Comparison of ENCODE assay signal across 33 cellular contexts in the genomic region with DNA sequence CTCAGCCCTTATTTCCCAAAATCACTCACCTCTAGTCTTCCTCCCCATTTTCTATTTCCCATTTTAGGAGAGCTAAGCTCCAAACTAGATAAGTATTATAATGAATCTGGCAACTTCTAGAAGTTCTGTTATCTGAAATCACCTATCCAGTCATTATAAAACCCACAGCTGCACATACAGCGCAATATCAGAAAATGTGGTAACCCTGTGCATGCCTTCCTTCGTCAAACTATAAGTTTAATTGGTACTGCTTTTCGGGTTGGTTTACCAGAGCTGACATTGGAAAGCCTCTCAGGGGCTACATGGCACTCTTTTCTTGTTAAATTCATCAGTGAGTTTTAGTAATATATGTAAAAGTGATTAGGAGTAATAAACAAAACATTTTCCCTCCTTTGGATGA. TPM values are rescaled to one million over a fixed set of nuclear protein-coding genes. Genes with fewer than 3 reads are reported as not detected.
"Had no signal": no experiment of that assay in that cellular context is flagged by ENCODE, and none has a peak within 500 bp of the region (broad histone marks: within the 10 kb centered on the region; RNA-seq: fewer than 3 reads in every experiment).

No MANE protein-coding gene starts in this region.

- DNase-seq: Karpas-422, Kasumi-1, MG63, MM.1S, MV-4-11, NCI-H1048, NCI-H1092, NCI-H1092 treated with DMSO at 0.1 percent for 48 hours, NCI-H1105, NCI-H1105 treated with DMSO at 0.1 percent for 48 hours, NCI-H1417 treated with DMSO at 0.1 percent for 48 hours, NCI-H1436, NCI-H1436 treated with DMSO at 0.1 percent for 48 hours, NCI-H1694, NCI-H1694 treated with DMSO at 0.1 percent for 48 hours, NCI-H187, NCI-H187 treated with DMSO at 0.1 percent for 48 hours, NCI-H1930, NCI-H2029, NCI-H2029 treated with DMSO at 0.1 percent for 48 hours, NCI-H2081, NCI-H2081 treated with DMSO at 0.1 percent for 48 hours, NCI-H2107, NCI-H2171, NCI-H2171 treated with DMSO at 0.1 percent for 48 hours, NCI-H2227 treated with DMSO at 0.1 percent for 48 hours, NCI-H226, NCI-H345, NCI-H446, NCI-H446 treated with DMSO at 0.1 percent for 48 hours, NCI-H510A, NCI-H510A treated with DMSO at 0.1 percent for 48 hours had no signal

- H3K4me3 ChIP-seq: MG63 had no signal

- H3K36me3 ChIP-seq: MG63 had no signal

- H3K9me3 ChIP-seq: MG63 had no signal

- H3K27me3 ChIP-seq: MG63 had no signal

RNA-seq across cellular contexts. Expression of gene LAMB4, which starts 1.6 kb away (rescaled TPM):
- total RNA-seq: LHCN-M2 had no signal
